In the genomic region with DNA sequence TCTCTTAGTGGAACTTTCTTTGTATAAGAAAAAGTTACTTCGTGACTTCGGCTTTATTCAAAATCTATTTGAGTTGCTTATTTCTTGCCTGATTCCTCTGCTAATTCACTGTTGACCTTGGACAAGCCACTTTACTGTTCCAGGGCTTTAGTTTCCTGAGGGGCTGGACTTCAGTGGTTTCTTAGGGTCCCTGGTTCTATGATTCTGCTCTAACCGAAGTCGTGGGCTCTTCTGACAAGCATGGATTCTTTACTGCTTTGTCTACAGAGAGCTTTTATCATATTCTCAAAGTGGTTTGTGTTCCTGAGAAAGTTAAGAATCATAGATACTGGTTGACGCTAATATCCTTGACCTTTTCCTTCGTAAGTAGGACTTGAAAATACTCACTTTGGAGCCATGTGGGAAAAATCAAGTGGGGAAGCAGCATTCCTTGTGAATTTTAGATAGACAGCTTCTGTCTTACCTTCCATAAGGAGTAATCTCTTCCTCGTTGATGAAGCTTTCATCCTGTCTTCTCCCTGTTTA, we compare ENCODE assay signal across 2 cellular contexts.
A peak's percentile ranks its signal among the peaks of the same experiment; 100 is the strongest.
TF ChIP-seq lines count a peak whose summit lies in the region.

No MANE protein-coding gene starts in this region.

TF ChIP-seq in A549, 52 proteins besides CTCF, POLR2A, EP300 and RAD21:
- TF ChIP-seq HOXB13 (CRISPR knock-in tag; IDR thresholded peaks at IDR 0.05; ENCODE audit: low read depth): no peak
- TF ChIP-seq, protein P1, sequence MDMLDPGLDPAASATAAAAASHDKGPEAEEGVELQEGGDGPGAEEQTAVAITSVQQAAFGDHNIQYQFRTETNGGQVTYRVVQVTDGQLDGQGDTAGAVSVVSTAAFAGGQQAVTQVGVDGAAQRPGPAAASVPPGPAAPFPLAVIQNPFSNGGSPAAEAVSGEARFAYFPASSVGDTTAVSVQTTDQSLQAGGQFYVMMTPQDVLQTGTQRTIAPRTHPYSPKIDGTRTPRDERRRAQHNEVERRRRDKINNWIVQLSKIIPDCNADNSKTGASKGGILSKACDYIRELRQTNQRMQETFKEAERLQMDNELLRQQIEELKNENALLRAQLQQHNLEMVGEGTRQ (IDR thresholded peaks at IDR 0.05): no peak
- TF ChIP-seq FOSL2 (IDR thresholded peaks at IDR 0.05): no peak
- no peak for TF ChIP-seq FOSL2 (CRISPR knock-in tag; IDR thresholded peaks at IDR 0.05)
- TF ChIP-seq NR3C1 (IDR thresholded peaks at IDR 0.05): no peak
- no peak for TF ChIP-seq RFX5 (IDR thresholded peaks at IDR 0.05)
- TF ChIP-seq RARB (CRISPR knock-in tag; IDR thresholded peaks at IDR 0.05): no peak
- TF ChIP-seq JUNB (IDR thresholded peaks at IDR 0.05): no peak
- no peak for TF ChIP-seq HOXA7 (CRISPR knock-in tag; IDR thresholded peaks at IDR 0.05)
- no peak for TF ChIP-seq JUN (IDR thresholded peaks at IDR 0.05)
- no peak for TF ChIP-seq KDM1A (IDR thresholded peaks at IDR 0.05; ENCODE audit: low read depth)

TF ChIP-seq in K562, 482 proteins besides CTCF, POLR2A, EP300 and RAD21:
- TF ChIP-seq ZNF766 (CRISPR knock-in tag; conservative IDR thresholded peaks at IDR 0.05) (peak; percentile 75; the same call in 1 of the 2 replicates), RBBP5 (IDR thresholded peaks at IDR 0.05; ENCODE audit: borderline replicate concordance, insufficient read depth, low read length, poor library complexity, severe bottlenecking) (peak; percentile 19), DIDO1 (tag; IDR thresholded peaks at IDR 0.05; ENCODE audit: low read depth) (0 out of 2 replicates have a peak, but pooled peaks have one; percentile 7), ADNP (tag; IDR thresholded peaks at IDR 0.05) (no peak)
TF ChIP-seq in K562: peak in this region for 3.
